In genomic region chr2:37173741-37174140, GRCh38 we compare ENCODE assay signal across 1 cellular context.
TF ChIP-seq lines count a peak whose summit lies in the region.

No MANE protein-coding gene starts in this region.

TF ChIP-seq in GM23338, 12 proteins besides CTCF, POLR2A, EP300 and RAD21 (continued from another document):
- TF ChIP-seq ETS1 (IDR thresholded peaks at IDR 0.05) (no peak), JUNB (IDR thresholded peaks at IDR 0.05; ENCODE audit: unreplicated experiment) (no peak), ZNF114 (CRISPR knock-in tag; IDR thresholded peaks at IDR 0.05) (no peak), EZH2phosphoT487 (IDR thresholded peaks at IDR 0.05; ENCODE audit: unreplicated experiment) (no peak), REST (IDR thresholded peaks at IDR 0.05; ENCODE audit: unreplicated experiment) (no peak), EZH2 (IDR thresholded peaks at IDR 0.05; ENCODE audit: low read depth, unreplicated experiment) (no peak), ZNF331 (CRISPR knock-in tag; IDR thresholded peaks at IDR 0.05; ENCODE audit: low read depth) (no peak), POLR2AphosphoS5 (IDR thresholded peaks at IDR 0.05; ENCODE audit: low read depth) (no peak), STAT1 (IDR thresholded peaks at IDR 0.05; ENCODE audit: unreplicated experiment) (no peak), CREB1 (CRISPR knock-in tag; IDR thresholded peaks at IDR 0.05; ENCODE audit: low read depth) (no peak), ZNF462 (CRISPR knock-in tag; IDR thresholded peaks at IDR 0.05) (no peak)
